ENCODE assay signal across 12 cellular contexts in genomic region chr4:26406346-26406975, GRCh38.
A peak's percentile ranks its signal among the peaks of the same experiment; 100 is the strongest.
DNase-seq lines count a peak whose midpoint lies in the region; ATAC-seq, FAIRE-seq and TF ChIP-seq lines count a peak whose summit lies in the region.
"Had no signal": no experiment of that assay in that cellular context is flagged by ENCODE, and none has a peak within 500 bp of the region (broad histone marks: within the 10 kb centered on the region; RNA-seq: fewer than 3 reads in every experiment).

No MANE protein-coding gene starts in this region.

- H3K27ac ChIP-seq in ACC112 (ENCODE audit: low read depth, low read length), result peak overlapping the region; percentile 13; the same call in 1 of the 2 replicates
- H3K27ac ChIP-seq: testis had no signal

- H3K36me3 ChIP-seq in ACC112 (ENCODE audit: insufficient read depth, low read length), result peaks cover 29% of the 10 kb centered on the region

- no peak for TF ChIP-seq CTCF in epithelial cell of esophagus (IDR thresholded peaks at IDR 0.05; ENCODE audit: insufficient read depth, low read depth, low read length, missing control alignments)

- H3K79me2 ChIP-seq in ACC112 (ENCODE audit: control insufficient read depth, insufficient read depth, low read length, unreplicated experiment), result peaks cover 15% of the 10 kb centered on the region

- FAIRE-seq in G401.6 (lab: Jason Lieb, UNC), result peak; percentile 87

- no peak overlapping the region for H2AFZ ChIP-seq in ACC112 (ENCODE audit: low read length, unreplicated experiment)

- DNase-seq in SKM-1 (lab: John Stamatoyannopoulos, UW; ENCODE audit: unreplicated experiment) (peak; percentile 38), epithelial cell of esophagus (ENCODE audit: low read depth) (peak; percentile 53), AG20443 (ENCODE audit: low spot score) (no peak), NCI-H2227 treated with DMSO at 0.1 percent for 48 hours (lab: John Stamatoyannopoulos, UW) (no peak)
- DNase-seq: CD8-positive, alpha-beta memory T cell; glutamatergic neuron; NCI-H2107; testis had no signal

- ATAC-seq in GM21381 (IDR thresholded peaks at IDR 0.05; ENCODE audit: unreplicated experiment), result no peak
- ATAC-seq in GM21717 (IDR thresholded peaks at IDR 0.05; ENCODE audit: unreplicated experiment), result no peak

- no peaks in the 10 kb centered on the region for H3K4me1 ChIP-seq in ACC112 (ENCODE audit: control insufficient read depth, insufficient read depth, low read length, unreplicated experiment)
- H3K4me1 ChIP-seq: testis had no signal

- no peak overlapping the region for H3K4me3 ChIP-seq in ACC112 (ENCODE audit: low read depth, low read length)
- no peak overlapping the region for H3K4me3 ChIP-seq in epithelial cell of esophagus (ENCODE audit: low read length)
- H3K4me3 ChIP-seq: testis had no signal

- H3K27me3 ChIP-seq in ACC112 (ENCODE audit: insufficient read depth, low read length), result no peaks in the 10 kb centered on the region
- H3K27me3 ChIP-seq: testis had no signal

Comparison
In these comparisons a context has a peak if more than half of its experiments do, and no peak if none do; other contexts are left out.
1. DNase-seq: peak in SKM-1 (single experiment) and epithelial cell of esophagus (single experiment); none in AG20443 (single experiment) and NCI-H2227 treated with DMSO at 0.1 percent for 48 hours (single experiment).